ENCODE assay signal across 8 cellular contexts in genomic region chr10:1643161-1643910, GRCh38.
DNase-seq lines count a peak whose midpoint lies in the region; ATAC-seq, FAIRE-seq and TF ChIP-seq lines count a peak whose summit lies in the region.

No MANE protein-coding gene starts in this region.

- H3K4me3 Mint-ChIP-seq in activated CD4-positive, alpha-beta T cell treated with anti-CD3 and anti-CD28 coated beads for 36 hours, result peak overlapping the region; percentile 28
- H3K4me3 Mint-ChIP-seq in activated T-cell treated with anti-CD3 and anti-CD28 coated beads, Interleukin-2, amount 50 U/mL, for 4 hours, result no peak overlapping the region

- ATAC-seq in activated CD4-positive, alpha-beta T cell treated with anti-CD3 and anti-CD28 coated beads for 36 hours, result peak; percentile 88
- ATAC-seq in HG02973 (IDR thresholded peaks at IDR 0.05; ENCODE audit: unreplicated experiment), result peak; percentile 65
- peak; percentile 72 to 85 for ATAC-seq in activated T-cell treated with anti-CD3 and anti-CD28 coated beads, Interleukin-2, amount 50 U/mL, for 4 hours

- H3K27me3 Mint-ChIP-seq in activated CD4-positive, alpha-beta T cell treated with anti-CD3 and anti-CD28 coated beads for 36 hours, result peaks cover 12% of the 10 kb centered on the region
- peaks cover 6% of the 10 kb centered on the region for H3K27me3 Mint-ChIP-seq in activated T-cell treated with anti-CD3 and anti-CD28 coated beads, Interleukin-2, amount 50 U/mL, for 4 hours (ENCODE audit: low read depth)

- peaks cover 16% of the 10 kb centered on the region for H3K4me1 Mint-ChIP-seq in activated CD4-positive, alpha-beta T cell treated with anti-CD3 and anti-CD28 coated beads for 36 hours
- peaks cover 13% of the 10 kb centered on the region for H3K4me1 Mint-ChIP-seq in activated T-cell treated with anti-CD3 and anti-CD28 coated beads, Interleukin-2, amount 50 U/mL, for 4 hours (ENCODE audit: low read depth)

- intact Hi-C loops in activated CD4-positive, alpha-beta T cell treated with anti-CD3 and anti-CD28 coated beads for 36 hours (cut with DNase I, micrococcal nuclease), result loop anchor here in 1 of 2 experiments (1.0 kb wide), 2 partner anchors 533 to 549 kb away; no protein-coding TSS in a partner anchor

- H3K9me3 Mint-ChIP-seq in activated CD4-positive, alpha-beta T cell treated with anti-CD3 and anti-CD28 coated beads for 36 hours (ENCODE audit: low read depth), result no peaks in the 10 kb centered on the region
- H3K9me3 Mint-ChIP-seq in activated T-cell treated with anti-CD3 and anti-CD28 coated beads, Interleukin-2, amount 50 U/mL, for 4 hours, result peaks cover 3% of the 10 kb centered on the region

- no peak for FAIRE-seq in D721Med (lab: Jason Lieb, UNC)

- POLR2A ChIA-PET in activated CD4-positive, alpha-beta T cell treated with anti-CD3 and anti-CD28 coated beads for 36 hours (lab: Charles Lee), result no interaction called here

- no peak for TF ChIP-seq CTCF in D721Med (IDR thresholded peaks at IDR 0.05; ENCODE audit: insufficient read depth, missing control alignments)

- H3K36me3 Mint-ChIP-seq in activated CD4-positive, alpha-beta T cell treated with anti-CD3 and anti-CD28 coated beads for 36 hours (ENCODE audit: low read depth), result no peaks in the 10 kb centered on the region
- no peaks in the 10 kb centered on the region for H3K36me3 Mint-ChIP-seq in activated T-cell treated with anti-CD3 and anti-CD28 coated beads, Interleukin-2, amount 50 U/mL, for 4 hours (ENCODE audit: insufficient read depth)

- H3K27ac Mint-ChIP-seq in activated CD4-positive, alpha-beta T cell treated with anti-CD3 and anti-CD28 coated beads for 36 hours, result peak overlapping the region; percentile 93

- peak; percentile 56 for DNase-seq in activated CD4-positive, alpha-beta T cell treated with anti-CD3 and anti-CD28 coated beads for 36 hours
- DNase-seq in activated CD4-positive, alpha-beta T cell treated with anti-CD3 and anti-CD28 coated beads, Interleukin-2, amount 50 U/mL, for 1 hour, result no peak
- no peak for DNase-seq in activated T-cell treated with anti-CD3 and anti-CD28 coated beads, Interleukin-2, amount 50 U/mL, for 4 hours
- DNase-seq in stimulated activated CD4-positive, alpha-beta T cell treated with anti-CD3 and anti-CD28 coated beads, Interleukin-2, amount 100 ng/mL, for 24 hours, result peak; percentile 31
- no peak for DNase-seq in NK-92 treated with Interleukin-12 subunit alpha and Interleukin-12 subunit beta, amount 100 ng/mL, for 24 hours (lab: John Stamatoyannopoulos, UW)
- DNase-seq in activated gamma-delta T cell treated with Interleukin-2 at 50 U/mL for 16 hours (no peak), D721Med (ENCODE audit: insufficient read length, low spot score) (no peak)

- CTCF ChIA-PET in activated CD4-positive, alpha-beta T cell treated with anti-CD3 and anti-CD28 coated beads for 36 hours (lab: Charles Lee), result no interaction called here

Comparison
In these comparisons a context has a peak if more than half of its experiments do, and no peak if none do; other contexts are left out.
1. DNase-seq: peak in activated CD4-positive, alpha-beta T cell treated with anti-CD3 and anti-CD28 coated beads for 36 hours (single experiment) and stimulated activated CD4-positive, alpha-beta T cell treated with anti-CD3 and anti-CD28 coated beads, Interleukin-2, amount 100 ng/mL, for 24 hours (2 of 2); none in activated CD4-positive, alpha-beta T cell treated with anti-CD3 and anti-CD28 coated beads, Interleukin-2, amount 50 U/mL, for 1 hour (single experiment), activated T-cell treated with anti-CD3 and anti-CD28 coated beads, Interleukin-2, amount 50 U/mL, for 4 hours (single experiment), NK-92 treated with Interleukin-12 subunit alpha and Interleukin-12 subunit beta, amount 100 ng/mL, for 24 hours (single experiment), activated gamma-delta T cell treated with Interleukin-2 at 50 U/mL for 16 hours (single experiment) and D721Med (single experiment).
2. Peak in every context shown above with its lines, with median percentiles within 50 percentile points of each other: ATAC-seq.